Comparison of ENCODE assay signal across 33 cellular contexts in the genomic region with DNA sequence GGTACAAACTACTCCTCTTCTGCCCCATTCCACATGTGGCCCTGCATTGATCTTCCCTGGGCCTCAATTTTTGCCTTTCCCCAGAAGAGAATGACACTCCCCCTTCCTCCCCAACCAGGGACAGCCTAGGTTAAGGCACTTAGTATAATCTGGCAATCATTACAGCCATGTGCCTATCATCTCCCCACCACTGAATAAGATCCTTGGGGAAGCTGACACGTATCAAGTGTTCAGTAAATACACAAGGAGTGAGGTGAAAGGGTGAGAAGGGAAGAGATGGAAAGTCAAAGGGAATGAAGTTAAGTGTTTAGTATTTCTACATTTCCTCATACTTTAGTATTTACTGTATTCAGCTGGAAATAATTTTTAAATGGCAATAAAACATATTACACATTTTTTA.
"Had no signal": no experiment of that assay in that cellular context is flagged by ENCODE, and none has a peak within 500 bp of the region (broad histone marks: within the 10 kb centered on the region; RNA-seq: fewer than 3 reads in every experiment).

No MANE protein-coding gene starts in this region.

- H3K4me3 Mint-ChIP-seq: activated CD4-positive, alpha-beta T cell treated with anti-CD3 and anti-CD28 coated beads for 36 hours; activated CD4-positive, alpha-beta T cell treated with anti-CD3 and anti-CD28 coated beads, Interleukin-2, amount 10 ng/mL, durations not matched to agents 7 days and 5 days; activated CD8-positive, alpha-beta T cell treated with anti-CD3 and anti-CD28 coated beads, Interleukin-2, amount 10 ng/mL, durations not matched to agents 7 days and 5 days; activated naive CD4-positive, alpha-beta T cell treated with anti-CD3 and anti-CD28 coated beads for 36 hours; activated T-cell treated with anti-CD3 and anti-CD28 coated beads, Interleukin-2, amount 50 U/mL, for 24 hours; T-helper 1 cell treated with Interleukin-12 subunit alpha and Interleukin-12 subunit beta and Interleukin-4 antibody, amounts not matched to agents 30 μg/mL and 1 μg/mL, for 36 hours; T-helper 2 cell treated with Interferon-gamma antibody and Interleukin-4, amounts not matched to agents 5 μg/mL and 100 μg/mL, for 36 hours had no signal

- H3K4me1 ChIP-seq: adrenal gland, body of pancreas, breast epithelium, Peyer's patch, SJSA1 had no signal

- H3K9me3 ChIP-seq: adrenal gland, body of pancreas, breast epithelium, Peyer's patch, SJSA1, SK-N-SH had no signal

- H3K27me3 ChIP-seq: adrenal gland, body of pancreas, breast epithelium, Peyer's patch, SJSA1 had no signal

- H3K27ac Mint-ChIP-seq: activated CD4-positive, alpha-beta T cell treated with anti-CD3 and anti-CD28 coated beads for 36 hours; activated CD4-positive, alpha-beta T cell treated with anti-CD3 and anti-CD28 coated beads, Interleukin-2, amount 10 ng/mL, durations not matched to agents 7 days and 5 days; activated CD8-positive, alpha-beta T cell treated with anti-CD3 and anti-CD28 coated beads, Interleukin-2, amount 10 ng/mL, durations not matched to agents 7 days and 5 days; activated naive CD4-positive, alpha-beta T cell treated with anti-CD3 and anti-CD28 coated beads for 36 hours; activated T-cell treated with anti-CD3 and anti-CD28 coated beads, Interleukin-2, amount 50 U/mL, for 24 hours; T-helper 1 cell treated with Interleukin-12 subunit alpha and Interleukin-12 subunit beta and Interleukin-4 antibody, amounts not matched to agents 30 μg/mL and 1 μg/mL, for 36 hours; T-helper 2 cell treated with Interferon-gamma antibody and Interleukin-4, amounts not matched to agents 5 μg/mL and 100 μg/mL, for 36 hours had no signal

- H3K9me3 Mint-ChIP-seq: activated CD4-positive, alpha-beta T cell treated with anti-CD3 and anti-CD28 coated beads, Interleukin-2, amount 10 ng/mL, durations not matched to agents 7 days and 5 days; activated naive CD4-positive, alpha-beta T cell treated with anti-CD3 and anti-CD28 coated beads for 36 hours; activated naive CD4-positive, alpha-beta T cell treated with anti-CD3 and anti-CD28 coated beads, Interleukin-2, amount 50 U/mL, for 72 hours; activated T-cell treated with anti-CD3 and anti-CD28 coated beads, Interleukin-2, amount 50 U/mL, for 24 hours; T-helper 1 cell treated with Interleukin-12 subunit alpha and Interleukin-12 subunit beta and Interleukin-4 antibody, amounts not matched to agents 30 μg/mL and 1 μg/mL, for 36 hours; T-helper 2 cell treated with Interferon-gamma antibody and Interleukin-4, amounts not matched to agents 5 μg/mL and 100 μg/mL, for 36 hours had no signal

- DNase-seq: activated CD4-positive, alpha-beta T cell treated with anti-CD3 and anti-CD28 coated beads for 36 hours; activated CD4-positive, alpha-beta T cell treated with anti-CD3 and anti-CD28 coated beads, Interleukin-2, amount 10 ng/mL, durations not matched to agents 7 days and 5 days; activated CD4-positive, alpha-beta T cell treated with anti-CD3 and anti-CD28 coated beads, Interleukin-2, amount 50 U/mL, for 48 hours; activated CD8-positive, alpha-beta T cell treated with anti-CD3 and anti-CD28 coated beads, Interleukin-2, amount 10 ng/mL, durations not matched to agents 7 days and 5 days; activated gamma-delta T cell treated with Interleukin-2 at 50 U/mL for 16 hours; activated naive CD4-positive, alpha-beta T cell treated with anti-CD3 and anti-CD28 coated beads for 36 hours; activated T-cell treated with anti-CD3 and anti-CD28 coated beads, Interleukin-2, amount 50 U/mL, for 24 hours; adrenal gland; body of pancreas; caudate nucleus; MM.1S; MV-4-11; NCI-H1092; NCI-H1436 treated with DMSO at 0.1 percent for 48 hours; NCI-H1694 treated with DMSO at 0.1 percent for 48 hours; NCI-H2029; NCI-H524; NCI-H69; NK-92 treated with Interleukin-12 subunit alpha and Interleukin-12 subunit beta, amount 100 ng/mL, for 24 hours; PC-3; Peyer's patch; RPMI8226; SHP77 treated with DMSO at 0.1 percent for 48 hours; SK-N-SH had no signal

- H3K27me3 Mint-ChIP-seq: activated CD4-positive, alpha-beta T cell treated with anti-CD3 and anti-CD28 coated beads for 36 hours; activated CD4-positive, alpha-beta T cell treated with anti-CD3 and anti-CD28 coated beads, Interleukin-2, amount 10 ng/mL, durations not matched to agents 7 days and 5 days; activated T-cell treated with anti-CD3 and anti-CD28 coated beads, Interleukin-2, amount 50 U/mL, for 24 hours had no signal

- H3K27ac ChIP-seq: adrenal gland, body of pancreas, breast epithelium, KMS-11, Peyer's patch, SJSA1 had no signal

- H3K4me3 ChIP-seq: adrenal gland, body of pancreas, breast epithelium, Peyer's patch, SJSA1 had no signal

- H3K36me3 Mint-ChIP-seq: activated naive CD4-positive, alpha-beta T cell treated with anti-CD3 and anti-CD28 coated beads, Interleukin-2, amount 50 U/mL, for 72 hours had no signal

- H3K4me1 Mint-ChIP-seq: activated CD4-positive, alpha-beta T cell treated with anti-CD3 and anti-CD28 coated beads for 36 hours; activated CD4-positive, alpha-beta T cell treated with anti-CD3 and anti-CD28 coated beads, Interleukin-2, amount 10 ng/mL, durations not matched to agents 7 days and 5 days had no signal

- ATAC-seq: activated CD4-positive, alpha-beta T cell treated with anti-CD3 and anti-CD28 coated beads for 36 hours; activated CD4-positive, CD25-positive, alpha-beta regulatory T cell treated with anti-CD3 and anti-CD28 coated beads, Interleukin-2, amount 50 U/mL, for 24 hours; activated CD8-positive, alpha-beta T cell treated with anti-CD3 and anti-CD28 coated beads, Interleukin-2, amount 10 ng/mL, durations not matched to agents 7 days and 5 days; activated naive CD4-positive, alpha-beta T cell treated with anti-CD3 and anti-CD28 coated beads, Interleukin-2, amount 50 U/mL, for 72 hours; body of pancreas; PC-3 had no signal

- FAIRE-seq: astrocyte, TTC549 had no signal

- H3K36me3 ChIP-seq: breast epithelium had no signal
